12 cellular contexts compared by ENCODE assay signal in the genomic region with DNA sequence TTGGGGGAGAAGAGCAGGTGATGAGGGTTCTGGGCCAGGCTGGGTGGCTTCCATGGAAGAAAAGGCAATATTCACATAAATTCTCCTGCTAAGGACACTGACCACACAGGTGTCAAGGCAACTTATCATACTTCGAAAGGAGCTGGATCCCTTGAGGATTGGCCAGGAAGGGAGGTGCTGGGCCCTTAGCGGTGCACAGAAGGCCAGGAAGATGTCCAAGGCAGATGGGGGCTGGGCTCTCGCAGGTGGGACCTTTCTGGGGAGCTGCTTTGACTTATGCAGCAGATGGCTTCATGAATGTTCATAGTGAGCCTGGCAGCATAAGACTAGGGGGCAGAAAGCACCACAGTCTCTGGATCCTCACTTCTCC. TPM values are rescaled to one million over a fixed set of nuclear protein-coding genes. Genes with fewer than 3 reads are reported as not detected.
DNase-seq lines count a peak whose midpoint lies in the region; ATAC-seq and TF ChIP-seq lines count a peak whose summit lies in the region.
"Had no signal": no experiment of that assay in that cellular context is flagged by ENCODE, and none has a peak within 500 bp of the region (broad histone marks: within the 10 kb centered on the region; RNA-seq: fewer than 3 reads in every experiment).

No MANE protein-coding gene starts in this region.

- DNase-seq in DMS 273 (lab: John Stamatoyannopoulos, UW; ENCODE audit: unreplicated experiment), result peak; percentile 63
- no peak for DNase-seq in DMS 273 treated with DMSO at 0.1 percent for 48 hours (lab: John Stamatoyannopoulos, UW)
- no peak for DNase-seq in WERI-Rb-1
- no peak for DNase-seq in immature natural killer cell
- no peak for DNase-seq in stimulated activated naive B cell treated with anti-CD40 and anti-IgM and Interleukin-4, amounts not matched to agents 10 μg/mL and 1 μg/mL and 100 μg/mL, for 72 hours
- DNase-seq in hypothalamus (lab: John Stamatoyannopoulos, UW), result no peak
- DNase-seq: 8988T had no signal

- H3K27me3 Mint-ChIP-seq in immature natural killer cell (ENCODE audit: low read depth in 3 of 3), result peaks cover 0 to 6% (median 5%) of the 10 kb centered on the region in 3 donors
- H3K27me3 Mint-ChIP-seq in stimulated activated naive B cell treated with anti-CD40 and anti-IgM and Interleukin-4, amounts not matched to agents 10 μg/mL and 1 μg/mL and 100 μg/mL, for 72 hours, result no peaks in the 10 kb centered on the region
- H3K27me3 Mint-ChIP-seq: activated CD4-positive, alpha-beta T cell treated with anti-CD3 and anti-CD28 coated beads, Interleukin-2, amount 10 ng/mL, durations not matched to agents 7 days and 5 days; activated naive CD4-positive, alpha-beta T cell treated with anti-CD3 and anti-CD28 coated beads, Interleukin-2, amount 10 ng/mL, durations not matched to agents 7 days and 5 days had no signal

- H3K27ac Mint-ChIP-seq in immature natural killer cell, result peak overlapping the region; percentile 51 to 84 (median 70)
- H3K27ac Mint-ChIP-seq in stimulated activated naive B cell treated with anti-CD40 and anti-IgM and Interleukin-4, amounts not matched to agents 10 μg/mL and 1 μg/mL and 100 μg/mL, for 72 hours, result peak overlapping the region; percentile 68

- no peak for ATAC-seq in stimulated activated naive B cell treated with anti-CD40 and anti-IgM and Interleukin-4, amounts not matched to agents 10 μg/mL and 1 μg/mL and 100 μg/mL, for 72 hours (replicated peaks)
- ATAC-seq in HG03565 (IDR thresholded peaks at IDR 0.05; ENCODE audit: unreplicated experiment) (no peak), HG03439 (IDR thresholded peaks at IDR 0.05; ENCODE audit: unreplicated experiment) (no peak)

- H3K4me1 Mint-ChIP-seq in immature natural killer cell, result peaks cover 48 to 56% of the 10 kb centered on the region in 2 donors
- H3K4me1 Mint-ChIP-seq in stimulated activated naive B cell treated with anti-CD40 and anti-IgM and Interleukin-4, amounts not matched to agents 10 μg/mL and 1 μg/mL and 100 μg/mL, for 72 hours, result peaks cover 31 to 43% of the 10 kb centered on the region in 2 donors

- TF ChIP-seq CTCF in WERI-Rb-1 (IDR thresholded peaks at IDR 0.05; ENCODE audit: low read depth, low read length), result no peak

- H3K27ac ChIP-seq in WERI-Rb-1, result peak overlapping the region; percentile 30

- H3K36me3 Mint-ChIP-seq in immature natural killer cell, result peaks cover 0 to 18% (median 4%) of the 10 kb centered on the region in 3 donors
- H3K36me3 Mint-ChIP-seq in stimulated activated naive B cell treated with anti-CD40 and anti-IgM and Interleukin-4, amounts not matched to agents 10 μg/mL and 1 μg/mL and 100 μg/mL, for 72 hours, result peaks cover 12 to 30% of the 10 kb centered on the region in 2 donors

- H3K27me3 ChIP-seq in WERI-Rb-1 (ENCODE audit: insufficient read depth, low read depth, severe bottlenecking), result no peaks in the 10 kb centered on the region
- H3K27me3 ChIP-seq: hepatocyte had no signal

- peaks cover 45% of the 10 kb centered on the region for H3K36me3 ChIP-seq in WERI-Rb-1

- H3K9me3 ChIP-seq in WERI-Rb-1 (ENCODE audit: severe bottlenecking), result no peaks in the 10 kb centered on the region

- H3K4me3 ChIP-seq in WERI-Rb-1 (ENCODE audit: low read depth, low read length), result no peak overlapping the region
- H3K4me3 ChIP-seq: hepatocyte had no signal

- H3K9me3 Mint-ChIP-seq in immature natural killer cell, result no peaks in the 10 kb centered on the region
- H3K9me3 Mint-ChIP-seq in stimulated activated naive B cell treated with anti-CD40 and anti-IgM and Interleukin-4, amounts not matched to agents 10 μg/mL and 1 μg/mL and 100 μg/mL, for 72 hours, result no peaks in the 10 kb centered on the region
- H3K9me3 Mint-ChIP-seq: activated CD4-positive, alpha-beta T cell treated with anti-CD3 and anti-CD28 coated beads, Interleukin-2, amount 10 ng/mL, durations not matched to agents 7 days and 5 days; activated naive CD4-positive, alpha-beta T cell treated with anti-CD3 and anti-CD28 coated beads, Interleukin-2, amount 10 ng/mL, durations not matched to agents 7 days and 5 days had no signal

- no peak overlapping the region for H3K4me3 Mint-ChIP-seq in immature natural killer cell
- no peak overlapping the region for H3K4me3 Mint-ChIP-seq in stimulated activated naive B cell treated with anti-CD40 and anti-IgM and Interleukin-4, amounts not matched to agents 10 μg/mL and 1 μg/mL and 100 μg/mL, for 72 hours
- H3K4me3 Mint-ChIP-seq: activated CD4-positive, alpha-beta T cell treated with anti-CD3 and anti-CD28 coated beads, Interleukin-2, amount 10 ng/mL, durations not matched to agents 7 days and 5 days; activated naive CD4-positive, alpha-beta T cell treated with anti-CD3 and anti-CD28 coated beads, Interleukin-2, amount 10 ng/mL, durations not matched to agents 7 days and 5 days had no signal

RNA-seq across cellular contexts. Expression of a gene that starts 3.9 kb away (rescaled TPM):
- 1,000 to 10,000 TPM; 1,258 to 1,754 (median 1,754) TPM for polyA plus RNA-seq in immature natural killer cell

RNA-seq across cellular contexts. Expression of a gene that starts 4.7 kb away (rescaled TPM):
- polyA plus RNA-seq in immature natural killer cell, result 1 to 10 TPM in 1 of 3 donors, not detected in 2; 2.8 TPM

RNA-seq across cellular contexts. Expression of a gene that starts 9.1 kb away (rescaled TPM):
- 100 to 1,000 TPM; 108 to 198 (median 127) TPM for polyA plus RNA-seq in immature natural killer cell

RNA-seq across cellular contexts. Expression of a gene that starts 17.2 kb away (rescaled TPM):
- polyA plus RNA-seq in immature natural killer cell, result under 1 TPM in 1 of 3 donors, not detected in 2; 0.31 TPM

RNA-seq across cellular contexts. Expression of a gene that starts 18.0 kb away (rescaled TPM):
- polyA plus RNA-seq in immature natural killer cell, result 1 to 10 TPM in 1 of 3 donors, under 1 TPM in 2; 0.16 to 1.7 (median 0.64) TPM
